In the genomic region with DNA sequence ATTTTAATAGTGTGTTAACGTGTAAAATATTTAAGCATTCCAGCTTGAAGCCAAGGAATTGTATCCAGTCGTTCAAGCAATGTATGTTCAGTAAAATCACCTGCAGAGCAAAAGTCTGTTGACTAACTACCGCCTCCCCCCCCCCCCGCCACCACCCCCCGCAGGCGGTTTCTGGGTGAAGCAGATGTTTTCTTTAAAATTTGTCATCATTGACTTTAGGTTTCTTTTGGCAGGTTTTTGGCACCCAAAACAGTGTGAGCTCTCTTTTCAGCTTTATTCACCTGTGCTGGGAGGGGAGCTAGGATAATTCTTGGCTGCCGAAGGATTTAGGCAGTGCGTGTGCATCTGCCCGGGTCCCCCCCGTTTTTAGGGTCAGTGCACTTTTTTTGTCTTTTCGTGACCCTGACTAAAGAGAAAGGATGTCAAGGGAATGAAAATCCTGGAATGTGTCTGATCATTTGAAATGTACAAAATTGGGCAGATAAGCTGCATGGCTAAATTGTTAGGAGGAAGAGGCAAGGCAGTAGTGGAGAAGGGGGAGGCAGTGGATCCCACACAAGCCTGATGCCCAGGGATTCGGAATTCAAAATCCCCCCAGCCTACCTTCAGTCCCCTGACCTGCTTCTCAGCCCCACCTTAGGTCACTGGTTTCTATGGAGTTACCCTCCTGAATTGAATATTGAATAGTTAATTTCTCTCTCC, we compare ENCODE assay signal across 11 cellular contexts. TPM values are rescaled to one million over a fixed set of nuclear protein-coding genes. Genes with fewer than 3 reads are reported as not detected.
DNase-seq lines count a peak whose midpoint lies in the region; ATAC-seq, FAIRE-seq and TF ChIP-seq lines count a peak whose summit lies in the region.
"Had no signal": no experiment of that assay in that cellular context is flagged by ENCODE, and none has a peak within 500 bp of the region (broad histone marks: within the 10 kb centered on the region; RNA-seq: fewer than 3 reads in every experiment).

No MANE protein-coding gene starts in this region.

- TF ChIP-seq CTCF in GM10248 (IDR thresholded peaks at IDR 0.05; ENCODE audit: control extremely low read depth, extremely low read depth, low read depth, missing control alignments) (no peak), Peyer's patch (IDR thresholded peaks at IDR 0.05) (no peak), fibroblast of pulmonary artery (IDR thresholded peaks at IDR 0.05; ENCODE audit: low read length, missing control alignments) (no peak)

- H3K27me3 ChIP-seq in Peyer's patch (no peaks in the 10 kb centered on the region), rectal smooth muscle tissue (ENCODE audit: control insufficient read depth, insufficient read depth, low read length) (no peaks in the 10 kb centered on the region)

- TF ChIP-seq POLR2A in Peyer's patch (IDR thresholded peaks at IDR 0.05): no peak

- H3K36me3 ChIP-seq in Peyer's patch (peaks cover 0 to 3% (median 0%) of the 10 kb centered on the region in 3 donors), rectal smooth muscle tissue (ENCODE audit: control insufficient read depth, insufficient read depth, low read length) (no peaks in the 10 kb centered on the region)

- CTCF ChIA-PET in GM10248 (lab: Yijun Ruan, JAX): interaction anchor here (0.7 to 6.7 kb wide), 33 partner anchors 10 to 709 kb away, joined by 3 to 126 read pairs (median 6); no protein-coding TSS in a partner anchor

- H3K9me3 ChIP-seq in Peyer's patch: no peaks in the 10 kb centered on the region

- H3K27ac ChIP-seq in Peyer's patch (peak overlapping the region in 1 of 4 donors; percentile 67), rectal smooth muscle tissue (ENCODE audit: low read depth, low read length) (no peak overlapping the region)

- peak overlapping the region in 3 of 4 donors; percentile 1 to 53 (median 46) for H3K4me3 ChIP-seq in Peyer's patch
- H3K4me3 ChIP-seq in fibroblast of pulmonary artery (replicated peaks; ENCODE audit: low read depth, low read length): peak overlapping the region; percentile 66
- peak overlapping the region; percentile 51 for H3K4me3 ChIP-seq in rectal smooth muscle tissue (ENCODE audit: low read length)

- peak; percentile 26 for DNase-seq in GM10248 (ENCODE audit: extremely low spot score)
- DNase-seq in Peyer's patch: no peak
- DNase-seq in fibroblast of pulmonary artery (ENCODE audit: low read depth): no peak
- DNase-seq in frontal cortex (ENCODE audit: low spot score in 2 of 2): no peak
- no peak for DNase-seq in nucleus accumbens (lab: John Stamatoyannopoulos, UW)
- DNase-seq: GF-D8, occipital lobe had no signal

- ATAC-seq in HG03045 (IDR thresholded peaks at IDR 0.05; ENCODE audit: unreplicated experiment): no peak
- no peak for ATAC-seq in GM19351 (IDR thresholded peaks at IDR 0.05; ENCODE audit: unreplicated experiment)

- peaks cover 0 to 13% (median 0%) of the 10 kb centered on the region in 4 donors for H3K4me1 ChIP-seq in Peyer's patch
- peaks cover 5% of the 10 kb centered on the region for H3K4me1 ChIP-seq in rectal smooth muscle tissue (ENCODE audit: control insufficient read depth, insufficient read depth, low read length)

- POLR2A ChIA-PET in GM10248 (lab: Yijun Ruan, JAX): no interaction called here

- H3K9ac ChIP-seq in rectal smooth muscle tissue (ENCODE audit: low read length): no peak overlapping the region

- no peak for FAIRE-seq in frontal cortex (lab: Jason Lieb, UNC)
- FAIRE-seq: endometrium had no signal

RNA-seq across cellular contexts. Expression of a gene that starts 1.1 kb away (rescaled TPM):
- 10 to 100 TPM in 2 of 4 donors, 1 to 10 TPM in 2; 5.8 to 19.0 (median 13.5) TPM for total RNA-seq in Peyer's patch
- total RNA-seq in frontal cortex: 4.9 TPM
